In the genomic region with DNA sequence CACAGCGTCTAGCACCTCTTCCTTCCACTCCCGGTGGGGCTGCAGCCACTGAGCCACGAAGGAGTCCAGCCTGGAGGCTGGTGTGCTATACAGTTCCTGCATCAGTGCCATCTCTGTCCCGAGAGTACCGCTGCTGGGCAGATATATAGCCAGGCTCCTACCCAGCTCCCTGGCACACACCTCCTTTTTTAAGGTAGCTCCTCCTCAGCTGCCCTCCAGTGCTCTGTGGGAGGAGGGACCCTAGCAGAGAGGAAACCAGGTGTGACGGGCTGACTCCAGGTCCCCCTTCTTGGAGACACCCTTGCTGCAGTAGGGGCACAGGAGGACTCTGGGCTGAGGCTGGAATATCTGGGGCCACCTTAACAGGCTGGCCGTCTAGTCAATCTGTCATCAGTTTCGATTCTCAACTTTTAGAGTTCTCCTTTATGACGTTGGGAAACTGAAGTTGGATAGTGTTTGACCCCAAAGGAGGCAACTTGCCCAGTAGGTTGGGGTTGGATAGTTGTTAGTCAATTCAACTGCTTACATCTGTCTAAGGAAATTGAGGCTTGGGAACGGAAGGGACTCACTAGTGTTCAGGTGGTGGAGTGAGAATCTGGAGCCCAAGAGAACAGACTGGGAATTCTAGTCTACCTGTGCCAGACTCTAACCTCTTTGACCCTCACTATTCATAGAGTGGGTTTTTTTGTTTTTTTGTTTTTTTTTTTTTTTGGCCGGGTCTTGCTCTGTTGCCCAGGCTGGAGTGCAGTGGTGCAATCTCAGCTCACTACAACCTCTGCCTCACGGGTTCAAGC, we compare ENCODE assay signal across 9 cellular contexts. TPM values are rescaled to one million over a fixed set of nuclear protein-coding genes. Genes with fewer than 3 reads are reported as not detected.
DNase-seq lines count a peak whose midpoint lies in the region; ATAC-seq, FAIRE-seq and TF ChIP-seq lines count a peak whose summit lies in the region.
"Had no signal": no experiment of that assay in that cellular context is flagged by ENCODE, and none has a peak within 500 bp of the region (broad histone marks: within the 10 kb centered on the region; RNA-seq: fewer than 3 reads in every experiment).

OASL (minus strand) TSS at position 386 of the 794 bp plus-strand sequence; CDS start at position 111, 275 bp downstream.

- intact Hi-C loops in left lung (cut with DNase I), result no loop called here

- no peaks in the 10 kb centered on the region for H3K9me3 ChIP-seq in SJSA1 (replicated peaks)
- no peaks in the 10 kb centered on the region for H3K9me3 ChIP-seq in left lung

- peak within 1 kb of the TSS; percentile 88 to 91 for H3K4me3 Mint-ChIP-seq in stimulated activated naive B cell treated with anti-CD40 and anti-IgM and Interleukin-4, amounts not matched to agents 10 μg/mL and 1 μg/mL and 100 μg/mL, for 72 hours

- H3K36me3 ChIP-seq in SJSA1 (no peaks in the 10 kb centered on the region), left lung (no peaks in the 10 kb centered on the region)

- H3K27ac Mint-ChIP-seq in stimulated activated naive B cell treated with anti-CD40 and anti-IgM and Interleukin-4, amounts not matched to agents 10 μg/mL and 1 μg/mL and 100 μg/mL, for 72 hours, result peak within 1 kb of the TSS; percentile 82

- peak; percentile 68 for ATAC-seq in HG02884 (IDR thresholded peaks at IDR 0.05; ENCODE audit: unreplicated experiment)
- peak; percentile 92 for ATAC-seq in left lung
- peak; percentile 94 to 96 for ATAC-seq in stimulated activated naive B cell treated with anti-CD40 and anti-IgM and Interleukin-4, amounts not matched to agents 10 μg/mL and 1 μg/mL and 100 μg/mL, for 72 hours (replicated peaks)

- H3K36me3 Mint-ChIP-seq in stimulated activated naive B cell treated with anti-CD40 and anti-IgM and Interleukin-4, amounts not matched to agents 10 μg/mL and 1 μg/mL and 100 μg/mL, for 72 hours, result peaks cover 3 to 4% of the 10 kb centered on the region in 2 donors

- peak within 1 kb of the TSS; percentile 13 for H3K4me3 ChIP-seq in SJSA1
- peak within 1 kb of the TSS; percentile 31 to 58 for H3K4me3 ChIP-seq in left lung

- FAIRE-seq in GM18507 (lab: Jason Lieb, UNC) (peak; percentile 87), HTR-8/SVneo (lab: Jason Lieb, UNC) (no peak)
- FAIRE-seq: endometrium had no signal

- H3K9me3 Mint-ChIP-seq in stimulated activated naive B cell treated with anti-CD40 and anti-IgM and Interleukin-4, amounts not matched to agents 10 μg/mL and 1 μg/mL and 100 μg/mL, for 72 hours, result peaks cover 0 to 2% of the 10 kb centered on the region in 2 donors

- no peaks in the 10 kb centered on the region for H3K27me3 ChIP-seq in SJSA1 (replicated peaks)
- no peaks in the 10 kb centered on the region for H3K27me3 ChIP-seq in left lung

- H3K4me1 ChIP-seq in SJSA1 (replicated peaks) (peaks cover 13% of the 10 kb centered on the region), left lung (peaks cover 0 to 46% of the 10 kb centered on the region in 2 donors)

- peak; percentile 39 for DNase-seq in GM18507 (ENCODE audit: extremely low spot score, insufficient read length, low read depth)
- no peak for DNase-seq in SJSA1 (ENCODE audit: low read depth in 1 of 2, low spot score in 2 of 2)
- peak in 1 of 2 donors; percentile 62 for DNase-seq in left lung
- DNase-seq in stimulated activated naive B cell treated with anti-CD40 and anti-IgM and Interleukin-4, amounts not matched to agents 10 μg/mL and 1 μg/mL and 100 μg/mL, for 72 hours, result peak; percentile 49
- no peak for DNase-seq in HTR-8/SVneo (ENCODE audit: insufficient read length, low spot score)
- DNase-seq in dedifferentiated amniotic fluid mesenchymal stem cell (ENCODE audit: extremely low spot score), result no peak

- no peak within 1 kb of the TSS for H3K27ac ChIP-seq in SJSA1
- peak within 1 kb of the TSS; percentile 20 for H3K27ac ChIP-seq in angular gyrus (ENCODE audit: low read depth, low read length)
- H3K27ac ChIP-seq in left lung, result peak within 1 kb of the TSS in 1 of 2 donors; percentile 78

- TF ChIP-seq CTCF in left lung (IDR thresholded peaks at IDR 0.05), result no peak

- peaks cover 12 to 19% of the 10 kb centered on the region in 2 donors for H3K4me1 Mint-ChIP-seq in stimulated activated naive B cell treated with anti-CD40 and anti-IgM and Interleukin-4, amounts not matched to agents 10 μg/mL and 1 μg/mL and 100 μg/mL, for 72 hours

- peaks cover 57 to 65% of the 10 kb centered on the region in 2 donors for H3K27me3 Mint-ChIP-seq in stimulated activated naive B cell treated with anti-CD40 and anti-IgM and Interleukin-4, amounts not matched to agents 10 μg/mL and 1 μg/mL and 100 μg/mL, for 72 hours

RNA-seq across cellular contexts. Expression of gene OASL, which starts in this region (rescaled TPM):
- total RNA-seq in SJSA1 (2014; rRNA removed; shearing (Covaris generic)), result not detected in 2 replicates
- 10 to 100 TPM in 1 of 2 donors, 1 to 10 TPM in 1; 4.8 to 11.9 TPM for total RNA-seq in left lung

Comparison
In these comparisons a context has a peak if more than half of its experiments do, and no peak if none do; other contexts are left out.
1. DNase-seq: peak in GM18507 (single experiment) and stimulated activated naive B cell treated with anti-CD40 and anti-IgM and Interleukin-4, amounts not matched to agents 10 μg/mL and 1 μg/mL and 100 μg/mL, for 72 hours (single experiment); none in SJSA1 (0 of 2), HTR-8/SVneo (single experiment) and dedifferentiated amniotic fluid mesenchymal stem cell (single experiment).
2. Peak in every context shown above with its lines, with median percentiles within 50 percentile points of each other: ATAC-seq.